In the genomic region with DNA sequence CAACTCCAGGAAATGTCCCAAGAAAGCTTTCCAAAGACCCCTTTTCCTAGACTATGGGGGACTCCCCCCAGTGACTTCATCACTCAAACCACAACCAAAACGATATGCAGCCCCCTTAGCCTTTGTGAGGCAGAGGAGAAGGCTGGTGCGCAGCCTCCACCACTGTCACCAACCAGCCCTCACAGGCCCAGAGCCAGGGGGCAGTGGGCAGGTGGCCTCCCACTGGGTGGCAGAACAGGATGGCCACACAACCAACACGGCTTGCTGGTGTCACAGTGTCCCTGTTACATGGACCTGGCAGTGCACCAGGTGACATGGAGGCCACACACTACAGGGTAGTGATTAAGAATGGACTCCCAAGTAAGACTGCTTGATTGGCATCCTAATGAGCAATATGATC, we compare ENCODE assay signal across 21 cellular contexts.
DNase-seq lines count a peak whose midpoint lies in the region; TF ChIP-seq lines count a peak whose summit lies in the region.
"Had no signal": no experiment of that assay in that cellular context is flagged by ENCODE, and none has a peak within 500 bp of the region (broad histone marks: within the 10 kb centered on the region; RNA-seq: fewer than 3 reads in every experiment).

No MANE protein-coding gene starts in this region.

- no peaks in the 10 kb centered on the region for H3K9me3 ChIP-seq in esophagus squamous epithelium
- no peaks in the 10 kb centered on the region for H3K9me3 ChIP-seq in stomach smooth muscle (ENCODE audit: control insufficient read depth in 2 of 2, low read length in 2 of 2)
- H3K9me3 ChIP-seq in thyroid gland, result no peaks in the 10 kb centered on the region
- H3K9me3 ChIP-seq: HAP-1 had no signal

- WGBS in esophagus squamous epithelium, 2 donors, result 67 to 90% methylated on average over 1 to 3 of the region's 3 CpGs
- WGBS in thyroid gland, 2 donors, result 94 to 100% methylated on average over 3 of the region's 3 CpGs

- H3K4me3 ChIP-seq in esophagus squamous epithelium (no peak overlapping the region), stomach smooth muscle (ENCODE audit: low read length in 2 of 2) (no peak overlapping the region), thyroid gland (replicated peaks in 1 of 3) (no peak overlapping the region)
- H3K4me3 ChIP-seq: GM23338, HAP-1 had no signal

- intact Hi-C loops in esophagus squamous epithelium (cut with DNase I), result no loop called here
- intact Hi-C loops in posterior vena cava (cut with DNase I), result loop anchor here in 1 of 2 donors (10.0 kb wide), 1 partner anchor 61 kb away; no protein-coding TSS in a partner anchor
- intact Hi-C loops in thyroid gland (cut with DNase I), result no loop called here

- TF ChIP-seq POLR2A in esophagus squamous epithelium (IDR thresholded peaks at IDR 0.05), result no peak
- no peak for TF ChIP-seq POLR2A in thyroid gland (IDR thresholded peaks at IDR 0.05)

- H3K27ac ChIP-seq in angular gyrus (ENCODE audit: low read depth, low read length), result peak overlapping the region; percentile 22
- peak overlapping the region in 3 of 4 donors; percentile 68 to 87 (median 82) for H3K27ac ChIP-seq in esophagus squamous epithelium
- peak overlapping the region; percentile 81 for H3K27ac ChIP-seq in stomach smooth muscle (ENCODE audit: low read length)
- no peak overlapping the region for H3K27ac ChIP-seq in thyroid gland
- H3K27ac ChIP-seq: HL-60, KMS-11, RWPE1 had no signal

- H3K27me3 ChIP-seq in esophagus squamous epithelium, result no peaks in the 10 kb centered on the region
- H3K27me3 ChIP-seq in stomach smooth muscle (ENCODE audit: control insufficient read depth in 1 of 2, insufficient read depth in 2 of 2, low read length in 2 of 2), result no peaks in the 10 kb centered on the region
- H3K27me3 ChIP-seq in thyroid gland, result no peaks in the 10 kb centered on the region

- no peak overlapping the region for H3K9ac ChIP-seq in stomach smooth muscle (ENCODE audit: low read length in 2 of 2)
- H3K9ac ChIP-seq: KMS-11 had no signal

- H3K36me3 ChIP-seq in esophagus squamous epithelium, result no peaks in the 10 kb centered on the region
- H3K36me3 ChIP-seq in stomach smooth muscle (ENCODE audit: control insufficient read depth in 2 of 2, insufficient read depth in 2 of 2, low read length in 2 of 2), result no peaks in the 10 kb centered on the region
- no peaks in the 10 kb centered on the region for H3K36me3 ChIP-seq in thyroid gland
- H3K36me3 ChIP-seq: HAP-1 had no signal

- TF ChIP-seq CTCF in esophagus squamous epithelium (IDR thresholded peaks at IDR 0.05) (no peak), thyroid gland (IDR thresholded peaks at IDR 0.05) (no peak)

- H3K4me1 ChIP-seq in esophagus squamous epithelium (peaks cover 0 to 29% (median 3%) of the 10 kb centered on the region in 3 donors), stomach smooth muscle (ENCODE audit: control insufficient read depth, insufficient read depth, low read length) (peaks cover 22% of the 10 kb centered on the region), thyroid gland (peaks cover 7 to 31% of the 10 kb centered on the region in 2 donors)
- H3K4me1 ChIP-seq: HAP-1 had no signal

- DNase-seq in esophagus squamous epithelium (lab: John Stamatoyannopoulos, UW), result no peak
- peak; percentile 61 for DNase-seq in posterior vena cava (ENCODE audit: low spot score)
- DNase-seq in cerebellum (ENCODE audit: low spot score), result no peak
- no peak for DNase-seq in HCEC 1CT
- no peak for DNase-seq in thyroid gland
- DNase-seq: C1 segment of cervical spinal cord; CD4-positive, alpha-beta memory T cell; COR-L47; DMS53; MM.1S; NCI-H2081; NCI-H2227 treated with DMSO at 0.1 percent for 48 hours; NCI-H526 treated with DMSO at 0.1 percent for 48 hours; SHP77 had no signal

Comparison
In these comparisons a context has a peak if more than half of its experiments do, and no peak if none do; other contexts are left out.
1. H3K27ac ChIP-seq: peak in angular gyrus (single experiment), esophagus squamous epithelium (3 of 4) and stomach smooth muscle (single experiment); none in thyroid gland (0 of 3).